ENCODE assay signal across 30 cellular contexts in genomic region chr17:2878751-2879254, GRCh38.
"Had no signal": no experiment of that assay in that cellular context is flagged by ENCODE, and none has a peak within 500 bp of the region (broad histone marks: within the 10 kb centered on the region; RNA-seq: fewer than 3 reads in every experiment).

No MANE protein-coding gene starts in this region.

- H3K36me3 Mint-ChIP-seq: activated CD8-positive, alpha-beta memory T cell treated with anti-CD3 and anti-CD28 coated beads, Interleukin-2, amount 10 ng/mL, durations not matched to agents 7 days and 5 days; activated naive CD4-positive, alpha-beta T cell treated with anti-CD3 and anti-CD28 coated beads, Interleukin-2, amount 50 U/mL, for 72 hours; brain had no signal

- H3K27ac Mint-ChIP-seq: activated CD4-positive, alpha-beta memory T cell treated with anti-CD3 and anti-CD28 coated beads, Interleukin-2, amount 10 ng/mL, durations not matched to agents 7 days and 5 days; activated CD8-positive, alpha-beta memory T cell treated with anti-CD3 and anti-CD28 coated beads, Interleukin-2, amount 10 ng/mL, durations not matched to agents 7 days and 5 days; activated T-helper 2 cell treated with anti-CD3 and anti-CD28 coated beads, Interferon-gamma antibody, Interleukin-2, Interleukin-4, amounts not matched to agents 10 μg/mL and 5 μg/mL and 100 μg/mL, durations not matched to agents 14 hours and 24 hours and 36 hours; brain had no signal

- ATAC-seq: activated CD8-positive, alpha-beta memory T cell treated with anti-CD3 and anti-CD28 coated beads, Interleukin-2, amount 10 ng/mL, durations not matched to agents 7 days and 5 days; activated naive CD4-positive, alpha-beta T cell treated with anti-CD3 and anti-CD28 coated beads, Interleukin-2, amount 50 U/mL, for 72 hours had no signal

- H3K4me1 Mint-ChIP-seq: activated CD4-positive, alpha-beta memory T cell treated with anti-CD3 and anti-CD28 coated beads, Interleukin-2, amount 10 ng/mL, durations not matched to agents 7 days and 5 days; activated CD8-positive, alpha-beta memory T cell treated with anti-CD3 and anti-CD28 coated beads, Interleukin-2, amount 10 ng/mL, durations not matched to agents 7 days and 5 days had no signal

- H3K27me3 ChIP-seq: adrenal gland had no signal

- H3K36me3 ChIP-seq: adrenal gland had no signal

- H3K4me3 ChIP-seq: adrenal gland, PC-9 had no signal

- H3K27me3 Mint-ChIP-seq: activated CD4-positive, alpha-beta memory T cell treated with anti-CD3 and anti-CD28 coated beads, Interleukin-2, amount 10 ng/mL, durations not matched to agents 7 days and 5 days; activated CD8-positive, alpha-beta memory T cell treated with anti-CD3 and anti-CD28 coated beads, Interleukin-2, amount 10 ng/mL, durations not matched to agents 7 days and 5 days had no signal

- H3K27ac ChIP-seq: adrenal gland, PC-9, WERI-Rb-1 had no signal

- H3K9me3 Mint-ChIP-seq: activated CD4-positive, alpha-beta memory T cell treated with anti-CD3 and anti-CD28 coated beads, Interleukin-2, amount 10 ng/mL, durations not matched to agents 7 days and 5 days; activated naive CD4-positive, alpha-beta T cell treated with anti-CD3 and anti-CD28 coated beads, Interleukin-2, amount 50 U/mL, for 72 hours; activated T-helper 2 cell treated with anti-CD3 and anti-CD28 coated beads, Interferon-gamma antibody, Interleukin-2, Interleukin-4, amounts not matched to agents 10 μg/mL and 5 μg/mL and 100 μg/mL, durations not matched to agents 14 hours and 24 hours and 36 hours had no signal

- H3K4me3 Mint-ChIP-seq: activated CD4-positive, alpha-beta memory T cell treated with anti-CD3 and anti-CD28 coated beads, Interleukin-2, amount 10 ng/mL, durations not matched to agents 7 days and 5 days; activated CD8-positive, alpha-beta memory T cell treated with anti-CD3 and anti-CD28 coated beads, Interleukin-2, amount 10 ng/mL, durations not matched to agents 7 days and 5 days; brain had no signal

- H3K9me3 ChIP-seq: adrenal gland had no signal

- DNase-seq: activated CD4-positive, alpha-beta memory T cell treated with anti-CD3 and anti-CD28 coated beads, Interleukin-2, amount 10 ng/mL, durations not matched to agents 7 days and 5 days; activated CD4-positive, alpha-beta T cell treated with anti-CD3 and anti-CD28 coated beads for 1 hour; activated CD4-positive, alpha-beta T cell treated with anti-CD3 and anti-CD28 coated beads for 48 hours; activated CD4-positive, CD25-positive, alpha-beta regulatory T cell; activated CD8-positive, alpha-beta memory T cell treated with anti-CD3 and anti-CD28 coated beads for 24 hours; activated CD8-positive, alpha-beta memory T cell treated with anti-CD3 and anti-CD28 coated beads, Interleukin-2, amount 10 ng/mL, durations not matched to agents 7 days and 5 days; activated gamma-delta T cell; activated naive CD4-positive, alpha-beta T cell treated with Interleukin-2 at 50 U/mL for 16 hours; activated T-cell treated with anti-CD3 and anti-CD28 coated beads, Interleukin-2, amount 50 U/mL, for 1 hour; adrenal gland; caudate nucleus; Karpas-422; KBM-7; NCI-H1048; NCI-H1105 treated with DMSO at 0.1 percent for 48 hours; NCI-H1436; NCI-H1694; NCI-H1930; NCI-H2081 treated with DMSO at 0.1 percent for 48 hours; NCI-H226; NCI-H446 treated with DMSO at 0.1 percent for 48 hours; NCI-H524 treated with DMSO at 0.1 percent for 48 hours; PC-9; Right ventricle myocardium superior; SW 1271; T1000; WERI-Rb-1 had no signal
